8 cellular contexts compared by ENCODE assay signal in the genomic region with DNA sequence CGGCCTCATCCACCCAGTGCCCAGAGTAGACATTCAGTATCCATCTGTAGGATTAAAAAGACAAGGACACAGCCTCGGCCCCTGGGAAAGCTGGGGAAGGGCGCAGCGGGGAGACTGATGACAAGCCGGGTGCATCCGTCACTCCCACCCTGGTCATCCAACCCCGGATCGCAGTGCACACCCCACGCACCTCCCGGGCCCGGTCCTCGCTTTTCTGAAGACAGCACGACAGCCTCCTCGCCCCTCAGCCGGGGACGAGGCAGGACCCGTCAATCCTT. TPM values are rescaled to one million over a fixed set of nuclear protein-coding genes. Genes with fewer than 3 reads are reported as not detected.
DNase-seq lines count a peak whose midpoint lies in the region; ATAC-seq and TF ChIP-seq lines count a peak whose summit lies in the region.

No MANE protein-coding gene starts in this region.

- peak overlapping the region; percentile 88 for H3K4me3 Mint-ChIP-seq in T-helper 2 cell treated with Interferon-gamma antibody and Interleukin-4, amounts not matched to agents 5 μg/mL and 100 μg/mL, for 36 hours
- H3K4me3 Mint-ChIP-seq in effector memory CD8-positive, alpha-beta T cell: peak overlapping the region; percentile 94 to 96
- H3K4me3 Mint-ChIP-seq in natural killer cell: peak overlapping the region; percentile 96

- H3K36me3 Mint-ChIP-seq in T-helper 2 cell treated with Interferon-gamma antibody and Interleukin-4, amounts not matched to agents 5 μg/mL and 100 μg/mL, for 36 hours (ENCODE audit: low read depth): peaks cover 33% of the 10 kb centered on the region
- peaks cover 32% of the 10 kb centered on the region for H3K36me3 Mint-ChIP-seq in effector memory CD8-positive, alpha-beta T cell (ENCODE audit: insufficient read depth)
- peaks cover 9% of the 10 kb centered on the region for H3K36me3 Mint-ChIP-seq in natural killer cell

- H3K27me3 Mint-ChIP-seq in T-helper 2 cell treated with Interferon-gamma antibody and Interleukin-4, amounts not matched to agents 5 μg/mL and 100 μg/mL, for 36 hours (ENCODE audit: low read depth): no peaks in the 10 kb centered on the region
- H3K27me3 Mint-ChIP-seq in effector memory CD8-positive, alpha-beta T cell: no peaks in the 10 kb centered on the region
- H3K27me3 Mint-ChIP-seq in natural killer cell (ENCODE audit: low read depth in 2 of 2): no peaks in the 10 kb centered on the region

- intact Hi-C loops in natural killer cell (cut with micrococcal nuclease): loop anchor here (5.0 kb wide), 1 partner anchor 419 kb away; no protein-coding TSS in a partner anchor

- no peak for ATAC-seq in effector memory CD8-positive, alpha-beta T cell (replicated peaks)
- ATAC-seq in natural killer cell (no peak), GM18519 (IDR thresholded peaks at IDR 0.05; ENCODE audit: low FRiP score, unreplicated experiment) (no peak)

- H3K4me1 Mint-ChIP-seq in T-helper 2 cell treated with Interferon-gamma antibody and Interleukin-4, amounts not matched to agents 5 μg/mL and 100 μg/mL, for 36 hours (ENCODE audit: low read depth): peaks cover 36% of the 10 kb centered on the region
- peaks cover 20 to 32% of the 10 kb centered on the region in 2 donors for H3K4me1 Mint-ChIP-seq in effector memory CD8-positive, alpha-beta T cell (ENCODE audit: low read depth in 2 of 2)
- H3K4me1 Mint-ChIP-seq in natural killer cell: peaks cover 31 to 42% of the 10 kb centered on the region in 2 donors

- DNase-seq in NCI-H82 (lab: John Stamatoyannopoulos, UW): peak; percentile 54
- no peak for DNase-seq in NCI-H82 treated with DMSO at 0.1 percent for 48 hours (lab: John Stamatoyannopoulos, UW; ENCODE audit: unreplicated experiment)
- DNase-seq in T-helper 2 cell treated with Interferon-gamma antibody and Interleukin-4, amounts not matched to agents 5 μg/mL and 100 μg/mL, for 36 hours (ENCODE audit: low spot score): peak; percentile 22
- DNase-seq in effector memory CD8-positive, alpha-beta T cell: no peak
- DNase-seq in natural killer cell: no peak
- no peak for DNase-seq in DMS79 treated with DMSO at 0.1 percent for 48 hours (lab: John Stamatoyannopoulos, UW)
- no peak for DNase-seq in activated gamma-delta T cell (lab: John Stamatoyannopoulos, UW)

- H3K9me3 Mint-ChIP-seq in T-helper 2 cell treated with Interferon-gamma antibody and Interleukin-4, amounts not matched to agents 5 μg/mL and 100 μg/mL, for 36 hours: no peaks in the 10 kb centered on the region
- H3K9me3 Mint-ChIP-seq in effector memory CD8-positive, alpha-beta T cell: no peaks in the 10 kb centered on the region
- H3K9me3 Mint-ChIP-seq in natural killer cell: no peaks in the 10 kb centered on the region

- peak overlapping the region; percentile 85 for H3K27ac Mint-ChIP-seq in T-helper 2 cell treated with Interferon-gamma antibody and Interleukin-4, amounts not matched to agents 5 μg/mL and 100 μg/mL, for 36 hours
- H3K27ac Mint-ChIP-seq in effector memory CD8-positive, alpha-beta T cell: peak overlapping the region; percentile 93 to 98
- peak overlapping the region; percentile 98 for H3K27ac Mint-ChIP-seq in natural killer cell

- no peak for TF ChIP-seq CTCF in natural killer cell (IDR thresholded peaks at IDR 0.05)

RNA-seq across cellular contexts. Expression of a gene that starts 1.1 kb away (rescaled TPM):
- 10 to 100 TPM; 39.4 to 59.1 (median 42.1) TPM for total RNA-seq in natural killer cell

Comparison
In these comparisons a context has a peak if more than half of its experiments do, and no peak if none do; other contexts are left out.
1. DNase-seq: peak in NCI-H82 (single experiment) and T-helper 2 cell treated with Interferon-gamma antibody and Interleukin-4, amounts not matched to agents 5 μg/mL and 100 μg/mL, for 36 hours (single experiment); none in NCI-H82 treated with DMSO at 0.1 percent for 48 hours (single experiment), effector memory CD8-positive, alpha-beta T cell (0 of 3), natural killer cell (single experiment), DMS79 treated with DMSO at 0.1 percent for 48 hours (single experiment) and activated gamma-delta T cell (single experiment).
2. Peak in every context shown above with its lines, with median percentiles within 50 percentile points of each other: H3K27ac Mint-ChIP-seq and H3K4me3 Mint-ChIP-seq.